Comparison of ENCODE assay signal across 14 cellular contexts in the genomic region with DNA sequence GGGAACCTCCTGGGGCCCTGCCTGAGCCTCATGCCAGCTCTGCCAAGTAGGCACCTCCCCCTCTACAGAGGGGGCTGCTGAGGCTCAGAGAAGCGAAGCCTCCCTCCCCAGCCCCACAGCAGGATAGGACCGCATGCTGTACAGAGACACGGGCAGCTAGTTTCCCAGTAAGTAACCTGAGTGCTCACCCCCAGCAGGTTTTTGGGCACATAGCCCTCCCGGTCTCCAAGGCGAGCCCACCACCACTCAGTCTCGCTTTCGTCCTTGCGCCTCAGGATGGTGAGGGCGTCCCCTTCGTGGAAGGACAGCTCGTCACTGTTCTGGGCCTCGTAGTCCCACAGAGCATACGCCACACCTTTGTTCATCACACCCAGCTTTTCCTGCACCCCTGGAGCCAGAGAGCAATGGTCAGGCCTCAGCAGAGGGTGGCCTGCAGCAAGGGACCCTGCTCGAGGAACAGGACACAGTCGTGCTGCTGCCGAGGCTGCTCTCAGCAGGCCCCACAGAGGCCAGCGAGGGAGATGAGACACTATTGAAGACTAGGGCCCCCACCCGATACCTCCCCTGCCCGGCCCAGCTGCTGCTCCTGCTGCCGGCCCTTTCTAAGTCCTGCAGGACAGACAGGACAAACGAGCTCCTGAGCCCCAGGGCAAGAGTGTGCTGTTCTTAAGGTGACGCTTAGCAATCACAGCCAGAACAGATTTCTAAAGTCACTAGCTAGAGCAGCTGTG. TPM values are rescaled to one million over a fixed set of nuclear protein-coding genes. Genes with fewer than 3 reads are reported as not detected.
A peak's percentile ranks its signal among the peaks of the same experiment; 100 is the strongest.
DNase-seq lines count a peak whose midpoint lies in the region; FAIRE-seq and TF ChIP-seq lines count a peak whose summit lies in the region.
"Had no signal": no experiment of that assay in that cellular context is flagged by ENCODE, and none has a peak within 500 bp of the region (broad histone marks: within the 10 kb centered on the region; RNA-seq: fewer than 3 reads in every experiment).

No MANE protein-coding gene starts in this region.

- TF ChIP-seq EP300 in suprapubic skin (IDR thresholded peaks at IDR 0.05) = no peak

- CTCF ChIA-PET in HEK293 (lab: Yijun Ruan, JAX) = interaction anchor here (0.5 to 1.1 kb wide), 3 partner anchors 143 to 217 kb away, joined by 3 to 6 read pairs (median 3); no protein-coding TSS in a partner anchor

- peak overlapping the region; percentile 14 to 25 for H3K9ac ChIP-seq in kidney (ENCODE audit: low read length in 2 of 2)

- TF ChIP-seq POLR2A in suprapubic skin (IDR thresholded peaks at IDR 0.05) (no peak), GM12892 (IDR thresholded peaks at IDR 0.05; ENCODE audit: low read depth, low read length) (no peak)

- H3K27me3 ChIP-seq in suprapubic skin = no peaks in the 10 kb centered on the region

- TF ChIP-seq CTCF in HEK293 (tag by site-specific recombination; IDR thresholded peaks at IDR 0.05) = no peak
- no peak for TF ChIP-seq CTCF in kidney (IDR thresholded peaks at IDR 0.05; ENCODE audit: borderline replicate concordance, extremely low read depth, insufficient read depth)
- TF ChIP-seq CTCF in suprapubic skin (IDR thresholded peaks at IDR 0.05) = no peak

- 82% methylated on average over 21 of the region's 22 CpGs for WGBS in suprapubic skin

- H3K27ac ChIP-seq in HEK293 (ENCODE audit: extremely low read depth, low read depth, low read length) = no peak overlapping the region
- H3K27ac ChIP-seq in angular gyrus (ENCODE audit: low read depth, low read length) = peak overlapping the region; percentile 74
- peak overlapping the region; percentile 56 to 59 for H3K27ac ChIP-seq in kidney (ENCODE audit: low read depth in 2 of 2, low read length in 2 of 2)
- peak overlapping the region; percentile 78 for H3K27ac ChIP-seq in suprapubic skin

- POLR2A ChIA-PET in HEK293 (lab: Yijun Ruan, JAX) = interaction anchor here (2.5 kb wide), 1 partner anchor 20 kb away, joined by 6 read pairs; a partner anchor contains a TSS

- intact Hi-C loops in kidney (cut with DNase I) = no loop called here

- H3K4me3 ChIP-seq in HEK293 (ENCODE audit: low read depth, low read length) = no peak overlapping the region
- no peak overlapping the region for H3K4me3 ChIP-seq in kidney (ENCODE audit: low read length in 2 of 2)
- H3K4me3 ChIP-seq in suprapubic skin = no peak overlapping the region

- H3K36me3 ChIP-seq in HEK293 (ENCODE audit: control insufficient read depth in 2 of 2, insufficient read depth in 1 of 2, low read length in 2 of 2) = peaks cover 0 to 91% of the 10 kb centered on the region in 2 experiments; a peak in 2 of 3 replicates
- H3K36me3 ChIP-seq in kidney (ENCODE audit: control insufficient read depth in 1 of 2, insufficient read depth in 2 of 2, low read length in 2 of 2) = peaks cover 16 to 45% of the 10 kb centered on the region in 2 donors
- H3K36me3 ChIP-seq in suprapubic skin = peaks cover 51% of the 10 kb centered on the region

- H3K9me3 ChIP-seq in HEK293 (ENCODE audit: control insufficient read depth, insufficient read depth, low read depth, low read length) = no peaks in the 10 kb centered on the region
- no peaks in the 10 kb centered on the region for H3K9me3 ChIP-seq in kidney (ENCODE audit: control insufficient read depth in 1 of 2, low read length in 2 of 2)
- no peaks in the 10 kb centered on the region for H3K9me3 ChIP-seq in suprapubic skin

- no peaks in the 10 kb centered on the region for H3K4me1 ChIP-seq in HEK293 (ENCODE audit: control insufficient read depth, insufficient read depth, low read length)
- peaks cover 16 to 23% of the 10 kb centered on the region in 2 donors for H3K4me1 ChIP-seq in kidney (ENCODE audit: control insufficient read depth in 1 of 2, insufficient read depth in 1 of 2, low read depth in 1 of 2, low read length in 2 of 2)
- H3K4me1 ChIP-seq in suprapubic skin = peaks cover 60% of the 10 kb centered on the region

- FAIRE-seq in kidney (lab: Jason Lieb, UNC) (no peak), GM12892 (lab: Jason Lieb, UNC) (no peak)
- FAIRE-seq: H54 had no signal

- DNase-seq in kidney = peak; percentile 76
- peak; percentile 64 to 79 for DNase-seq in suprapubic skin (ENCODE audit: low spot score in 2 of 2)
- DNase-seq in NOMO-1 (lab: John Stamatoyannopoulos, UW; ENCODE audit: unreplicated experiment in 2 of 2) = no peak
- DNase-seq in stimulated activated CD4-positive, alpha-beta T cell treated with anti-CD3 and anti-CD28 coated beads, Interleukin-4, amount 100 ng/mL, for 1 hour = no peak
- DNase-seq in activated CD4-positive, alpha-beta T cell treated with anti-CD3 and anti-CD28 coated beads for 1 hour = no peak
- DNase-seq in GM12892 (ENCODE audit: insufficient read length) = no peak
- DNase-seq: activated naive CD4-positive, alpha-beta T cell treated with anti-CD3 and anti-CD28 coated beads, Interleukin-2, amount 50 U/mL, for 16 hours; AML-193; GDM1; immature natural killer cell; NCI-H1048 had no signal

TF ChIP-seq in HEK293, 187 proteins besides CTCF, POLR2A, EP300 and RAD21:
- TF ChIP-seq ZIC2 (tag by site-specific recombination; IDR thresholded peaks at IDR 0.05) (peak; percentile 29; the same call in 1 of the 2 replicates), SETDB1 (IDR thresholded peaks at IDR 0.05; ENCODE audit: insufficient read length, low read length) (no peak)

RNA-seq across cellular contexts. Expression of a gene that starts 20.4 kb away (rescaled TPM):
- total RNA-seq in kidney (70.9 TPM), suprapubic skin (100 to 1,000 TPM; 168 to 190 (median 177) TPM)
- 67.8 TPM for polyA plus RNA-seq in kidney (ENCODE audit: insufficient read depth, low read depth, low replicate concordance)
- polyA plus RNA-seq in GM12892 (2012; ENCODE audit: missing spikeins) = 14.1 TPM

RNA-seq across cellular contexts. Expression of a gene that starts 20.7 kb away (rescaled TPM):
- 6.3 TPM for total RNA-seq in kidney
- 2.8 TPM for polyA plus RNA-seq in kidney (ENCODE audit: insufficient read depth, low read depth, low replicate concordance)
- 10 to 100 TPM in 3 of 4 donors, 1 to 10 TPM in 1; 7.5 to 20.5 (median 19.5) TPM for total RNA-seq in suprapubic skin
- polyA plus RNA-seq in GM12892 (2012; ENCODE audit: missing spikeins) = 18.3 TPM

Comparison
In these comparisons a context has a peak if more than half of its experiments do, and no peak if none do; other contexts are left out.
1. DNase-seq: peak in kidney (single experiment) and suprapubic skin (2 of 2); none in NOMO-1 (0 of 2), stimulated activated CD4-positive, alpha-beta T cell treated with anti-CD3 and anti-CD28 coated beads, Interleukin-4, amount 100 ng/mL, for 1 hour (single experiment), activated CD4-positive, alpha-beta T cell treated with anti-CD3 and anti-CD28 coated beads for 1 hour (single experiment) and GM12892 (single experiment).